8 cellular contexts compared by ENCODE assay signal in genomic region chr14:21846227-21846885, GRCh38.
DNase-seq lines count a peak whose midpoint lies in the region; ATAC-seq and TF ChIP-seq lines count a peak whose summit lies in the region.

No MANE protein-coding gene starts in this region.

- H3K36me3 ChIP-seq in heart left ventricle, result no peaks in the 10 kb centered on the region

- no peaks in the 10 kb centered on the region for H3K9me3 ChIP-seq in heart left ventricle

- H3K4me1 ChIP-seq in heart left ventricle, result no peaks in the 10 kb centered on the region

- peaks cover 0 to 22% (median 0%) of the 10 kb centered on the region in 9 donors for H3K27me3 ChIP-seq in heart left ventricle

- no peak overlapping the region for H3K27ac ChIP-seq in heart left ventricle

- ATAC-seq in heart left ventricle (no peak), Right ventricle myocardium superior (ENCODE audit: poor library complexity) (no peak), HG03469 (IDR thresholded peaks at IDR 0.05; ENCODE audit: unreplicated experiment) (no peak), esophagus mucosa (no peak)

- intact Hi-C loops in heart left ventricle (cut with DNase I), result no loop called here
- intact Hi-C loops in Right ventricle myocardium superior (cut with DNase I), result no loop called here
- intact Hi-C loops in head of caudate nucleus (cut with DNase I), result no loop called here

- 27 to 34% (median 30%) methylated on average over 13 of the region's 13 CpGs for WGBS in heart left ventricle, 4 donors

- H3K4me3 ChIP-seq in heart left ventricle, result no peak overlapping the region

- TF ChIP-seq CTCF in heart left ventricle (IDR thresholded peaks at IDR 0.05), result peak in 11 of 12 donors; percentile 14 to 62 (median 38)

- TF ChIP-seq POLR2A in heart left ventricle (IDR thresholded peaks at IDR 0.05), result no peak

- DNase-seq in heart left ventricle (peak in 1 of 5 donors; percentile 62), Right ventricle myocardium superior (no peak), NCI-H82 (lab: John Stamatoyannopoulos, UW) (peak; percentile 98), activated T-cell treated with anti-CD3 and anti-CD28 coated beads for 24 hours (ENCODE audit: low read depth) (peak; percentile 53), head of caudate nucleus (peak in 37 of 42 donors; percentile 14 to 81 (median 52))
- DNase-seq in stimulated activated CD4-positive, alpha-beta T cell treated with anti-CD3 and anti-CD28 coated beads, Interleukin-4, amount 100 ng/mL, for 1 hour, result peak; percentile 75
